Comparison of ENCODE assay signal across 7 cellular contexts in genomic region chr14:105769061-105769730, GRCh38.
A peak's percentile ranks its signal among the peaks of the same experiment; 100 is the strongest.
DNase-seq lines count a peak whose midpoint lies in the region; ATAC-seq, FAIRE-seq and TF ChIP-seq lines count a peak whose summit lies in the region.
"Not testable (repeated sequence)": the region's sequence is repeated elsewhere in the genome, so short reads cannot be mapped to it uniquely, and the experiment has no call there.

No MANE protein-coding gene starts in this region.

- peak overlapping the region; percentile 68; the same call in 1 of the 2 replicates for H3K9ac ChIP-seq in OCI-LY3 (ENCODE audit: low read length)
- not testable (repeated sequence) for H3K9ac ChIP-seq in kidney (ENCODE audit: low read length in 2 of 2)

- TF ChIP-seq CTCF in GM12865 (IDR thresholded peaks at IDR 0.05; ENCODE audit: insufficient read depth, low read depth, low read length, missing control alignments); OCI-LY3 (IDR thresholded peaks at IDR 0.05; ENCODE audit: low read depth, low read length); kidney (IDR thresholded peaks at IDR 0.05; ENCODE audit: borderline replicate concordance, extremely low read depth, insufficient read depth); spleen (IDR thresholded peaks at IDR 0.05 in 8 of 11, conservative IDR thresholded peaks at IDR 0.05 in 3 of 11); upper lobe of right lung (IDR thresholded peaks at IDR 0.05): not testable (repeated sequence)

- H3K27me3 ChIP-seq in OCI-LY3 (ENCODE audit: low read depth, low read length); spleen (replicated peaks in 1 of 7); upper lobe of right lung: not testable (repeated sequence)

- H3K4me1 ChIP-seq in OCI-LY3 (ENCODE audit: low read length), result peaks cover 25% of the 10 kb centered on the region
- H3K4me1 ChIP-seq in kidney (ENCODE audit: control insufficient read depth in 1 of 2, insufficient read depth in 1 of 2, low read depth in 1 of 2, low read length in 2 of 2); spleen; upper lobe of right lung: not testable (repeated sequence)

- peaks cover 27% of the 10 kb centered on the region for H3K36me3 ChIP-seq in OCI-LY3 (replicated peaks; ENCODE audit: low read depth, low read length)
- not testable (repeated sequence) for H3K36me3 ChIP-seq in kidney (ENCODE audit: control insufficient read depth in 1 of 2, insufficient read depth in 2 of 2, low read length in 2 of 2); spleen; upper lobe of right lung

- not testable (repeated sequence) for H2AFZ ChIP-seq in OCI-LY3 (ENCODE audit: low read depth, low read length)

- H3K79me2 ChIP-seq in OCI-LY3 (ENCODE audit: low read length), result peaks cover 40% of the 10 kb centered on the region

- H3K4me2 ChIP-seq in OCI-LY3 (ENCODE audit: low read length), result peak overlapping the region; percentile 78

- not testable (repeated sequence) for H3K4me3 ChIP-seq in GM12865 (ENCODE audit: low read depth, low read length); kidney (ENCODE audit: low read length in 2 of 2); spleen; upper lobe of right lung
- H3K4me3 ChIP-seq in OCI-LY3 (ENCODE audit: low read length), result peak overlapping the region; percentile 74; the same call in 1 of the 2 replicates

- H4K20me1 ChIP-seq in OCI-LY3 (ENCODE audit: insufficient read depth, low read length), result peaks cover 26% of the 10 kb centered on the region

- H3K9me3 ChIP-seq in OCI-LY3 (ENCODE audit: insufficient read depth, low read length); kidney (ENCODE audit: control insufficient read depth in 1 of 2, low read length in 2 of 2); spleen; upper lobe of right lung: not testable (repeated sequence)

- intact Hi-C loops in kidney (cut with DNase I); spleen (cut with DNase I; ENCODE audit: low total_unique reads); upper lobe of right lung (cut with DNase I): not testable (repeated sequence)

- TF ChIP-seq POLR2A in spleen (IDR thresholded peaks at IDR 0.05), result not testable (repeated sequence)

- 88 to 91% (median 90%) methylated on average over 12 to 35 of the region's 35 CpGs for WGBS in spleen, 5 donors

- peak overlapping the region; percentile 65 for H3K27ac ChIP-seq in OCI-LY3 (ENCODE audit: low read length)
- not testable (repeated sequence) for H3K27ac ChIP-seq in kidney (ENCODE audit: low read depth in 2 of 2, low read length in 2 of 2); spleen; upper lobe of right lung

- peak; percentile 10 for DNase-seq in DMS 273 (lab: John Stamatoyannopoulos, UW; ENCODE audit: unreplicated experiment)
- peak; percentile 1 for DNase-seq in GM12865 (ENCODE audit: low read depth)
- DNase-seq in activated effector memory CD4-positive, alpha-beta T cell treated with anti-CD3 and anti-CD28 coated beads, Interleukin-2, amount 50 U/mL, for 16 hours, result peak; percentile 60
- peak; percentile 22 for DNase-seq in kidney
- peak; percentile 66 for DNase-seq in spleen
- DNase-seq in upper lobe of right lung, result peak; percentile 55

- not testable (repeated sequence) for ATAC-seq in upper lobe of right lung

- not testable (repeated sequence) for FAIRE-seq in kidney (lab: Jason Lieb, UNC)

Comparison
In these comparisons a context has a peak if more than half of its experiments do, and no peak if none do; other contexts are left out.
1. DNase-seq: peak in every context shown above with its lines; median percentile 66 in spleen; 60 in activated effector memory CD4-positive, alpha-beta T cell treated with anti-CD3 and anti-CD28 coated beads, Interleukin-2, amount 50 U/mL, for 16 hours; 55 in upper lobe of right lung; 22 in kidney; 10 in DMS 273; 1 in GM12865.